Comparison of ENCODE assay signal across 8 cellular contexts in genomic region chr7:1290262-1291039, GRCh38. TPM values are rescaled to one million over a fixed set of nuclear protein-coding genes. Genes with fewer than 3 reads are reported as not detected.
DNase-seq lines count a peak whose midpoint lies in the region; ATAC-seq and TF ChIP-seq lines count a peak whose summit lies in the region.

No MANE protein-coding gene starts in this region.

- intact Hi-C loops in HCT116 (cut with micrococcal nuclease) (no loop called here), aorta (cut with DNase I) (no loop called here)

- TF ChIP-seq RAD21 in HCT116 (IDR thresholded peaks at IDR 0.05; ENCODE audit: low read depth): no peak

- CTCF ChIA-PET in AG04450 (lab: Charles Lee) (no interaction called here), HCT116 (lab: Charles Lee) (no interaction called here)
- CTCF ChIA-PET in activated CD4-positive, alpha-beta memory T cell treated with anti-CD3 and anti-CD28 coated beads, Interleukin-2, amount 10 ng/mL, durations not matched to agents 7 days and 5 days (lab: Charles Lee): interaction anchor here (0.7 kb wide), 1 partner anchor 122 kb away, joined by 3 read pairs; no protein-coding TSS in a partner anchor

- H3K9me2 ChIP-seq in HCT116 (ENCODE audit: insufficient read depth): no peaks in the 10 kb centered on the region

- ATAC-seq in HCT116 (peak; percentile 61), aorta (ENCODE audit: low FRiP score) (peak; percentile 53)
- ATAC-seq in natural killer cell treated with Interleukin-12 subunit alpha and Interleukin-12 subunit beta and Interleukin-15 and Interleukin-18, amount 100 ng/mL, for 72 hours: peak; percentile 40 to 55

- H3K4me2 ChIP-seq in HCT116 (ENCODE audit: low read length): peak overlapping the region; percentile 46

- DNase-seq in AG04450 (ENCODE audit: low read depth, low spot score) (no peak), HCT116 (ENCODE audit: low read depth, low spot score) (no peak), fibroblast of mammary gland (ENCODE audit: low read depth) (peak; percentile 5), aorta (peak; percentile 55 to 85), kidney glomerular epithelial cell (lab: John Stamatoyannopoulos, UW) (no peak), NOMO-1 treated with dmso at 0.1 percent for 144 hours (lab: John Stamatoyannopoulos, UW; ENCODE audit: unreplicated experiment) (no peak)
- no peak for DNase-seq in activated CD4-positive, alpha-beta memory T cell treated with anti-CD3 and anti-CD28 coated beads, Interleukin-2, amount 10 ng/mL, durations not matched to agents 7 days and 5 days
- DNase-seq in natural killer cell treated with Interleukin-12 subunit alpha and Interleukin-12 subunit beta and Interleukin-15 and Interleukin-18, amount 100 ng/mL, for 72 hours (ENCODE audit: low spot score): peak; percentile 60

- H3K27me3 Mint-ChIP-seq in activated CD4-positive, alpha-beta memory T cell treated with anti-CD3 and anti-CD28 coated beads, Interleukin-2, amount 10 ng/mL, durations not matched to agents 7 days and 5 days: peaks cover 21% of the 10 kb centered on the region
- no peaks in the 10 kb centered on the region for H3K27me3 Mint-ChIP-seq in natural killer cell treated with Interleukin-12 subunit alpha and Interleukin-12 subunit beta and Interleukin-15 and Interleukin-18, amount 100 ng/mL, for 72 hours

- H3K9me3 Mint-ChIP-seq in activated CD4-positive, alpha-beta memory T cell treated with anti-CD3 and anti-CD28 coated beads, Interleukin-2, amount 10 ng/mL, durations not matched to agents 7 days and 5 days: no peaks in the 10 kb centered on the region
- no peaks in the 10 kb centered on the region for H3K9me3 Mint-ChIP-seq in natural killer cell treated with Interleukin-12 subunit alpha and Interleukin-12 subunit beta and Interleukin-15 and Interleukin-18, amount 100 ng/mL, for 72 hours

- H3K36me3 ChIP-seq in HCT116 (ENCODE audit: control insufficient read depth in 1 of 2, insufficient read depth in 2 of 2, low read length in 2 of 2) (no peaks in the 10 kb centered on the region), aorta (ENCODE audit: control insufficient read depth in 1 of 2, insufficient read depth in 2 of 2, low read length in 1 of 2) (no peaks in the 10 kb centered on the region)

- TF ChIP-seq CTCF in AG04450 (IDR thresholded peaks at IDR 0.05; ENCODE audit: low read depth, low read length) (peak; percentile 27; the same call in 1 of the 2 replicates), HCT116 (IDR thresholded peaks at IDR 0.05 in 2 of 3, conservative IDR thresholded peaks at IDR 0.05 in 1 of 3; ENCODE audit: borderline replicate concordance in 1 of 3, insufficient read depth in 1 of 3, low read depth in 2 of 3, low read length in 2 of 3) (no peak), fibroblast of mammary gland (conservative IDR thresholded peaks at IDR 0.05; ENCODE audit: control insufficient read depth, insufficient read depth, low read depth, low read length) (no peak)

- H3K4me1 ChIP-seq in HCT116 (ENCODE audit: control insufficient read depth in 1 of 2, insufficient read depth in 2 of 2, low read length in 2 of 2) (peaks cover 0 to 6% of the 10 kb centered on the region in 2 experiments; a peak in 1 of 4 replicates), aorta (ENCODE audit: control insufficient read depth in 1 of 2, insufficient read depth in 2 of 2, low read length in 2 of 2) (no peaks in the 10 kb centered on the region)

- BruUV-seq in HCT116 (replicated peaks; lab: Mats Ljungman, UMichigan): no TSS peak

- RAD21 ChIA-PET in HCT116 (lab: Charles Lee; ENCODE audit: low non-redundant PET in 1 of 2, low total read pairs in 2 of 2, uncharacterized antibody in 2 of 2, unreplicated experiment in 2 of 2): no interaction called here

- no peak overlapping the region for H3K27ac ChIP-seq in AG04450 (ENCODE audit: low read depth, low read length)
- H3K27ac ChIP-seq in HCT116 (ENCODE audit: low read depth, low read length): no peak overlapping the region
- no peak overlapping the region for H3K27ac ChIP-seq in aorta (ENCODE audit: low read depth in 1 of 2, low read length in 2 of 2)

- peaks cover 4% of the 10 kb centered on the region; the same call in 1 of the 2 replicates for H3K9me3 ChIP-seq in AG04450 (ENCODE audit: control insufficient read depth, insufficient read depth, low read length)
- H3K9me3 ChIP-seq in HCT116 (ENCODE audit: control insufficient read depth in 1 of 2, insufficient read depth in 1 of 2, low read depth in 1 of 2, low read length in 2 of 2): no peaks in the 10 kb centered on the region
- H3K9me3 ChIP-seq in aorta (ENCODE audit: control insufficient read depth, low read length): no peaks in the 10 kb centered on the region

- no peak overlapping the region for H3K27ac Mint-ChIP-seq in activated CD4-positive, alpha-beta memory T cell treated with anti-CD3 and anti-CD28 coated beads, Interleukin-2, amount 10 ng/mL, durations not matched to agents 7 days and 5 days
- no peak overlapping the region for H3K27ac Mint-ChIP-seq in natural killer cell treated with Interleukin-12 subunit alpha and Interleukin-12 subunit beta and Interleukin-15 and Interleukin-18, amount 100 ng/mL, for 72 hours

- no peak for TF ChIP-seq POLR2A in HCT116 (IDR thresholded peaks at IDR 0.05; ENCODE audit: borderline replicate concordance, extremely low read depth, insufficient read depth, insufficient read length)

- H4K20me1 ChIP-seq in HCT116 (ENCODE audit: insufficient read depth): no peaks in the 10 kb centered on the region

- H3K79me2 ChIP-seq in HCT116 (ENCODE audit: insufficient read depth, low read length): no peaks in the 10 kb centered on the region

- WGBS in aorta, 2 donors: 2 to 3% methylated on average over 50 of the region's 50 CpGs

- no peak overlapping the region for H2AFZ ChIP-seq in HCT116 (ENCODE audit: low read depth, low read length, poor library complexity, severe bottlenecking)

- H3K36me3 Mint-ChIP-seq in activated CD4-positive, alpha-beta memory T cell treated with anti-CD3 and anti-CD28 coated beads, Interleukin-2, amount 10 ng/mL, durations not matched to agents 7 days and 5 days (ENCODE audit: low read depth): no peaks in the 10 kb centered on the region
- H3K36me3 Mint-ChIP-seq in natural killer cell treated with Interleukin-12 subunit alpha and Interleukin-12 subunit beta and Interleukin-15 and Interleukin-18, amount 100 ng/mL, for 72 hours: no peaks in the 10 kb centered on the region

- H3K27me3 ChIP-seq in AG04450 (ENCODE audit: control insufficient read depth, insufficient read depth, low read length) (peaks cover 63% of the 10 kb centered on the region), HCT116 (ENCODE audit: insufficient read depth, low read length) (no peaks in the 10 kb centered on the region), aorta (ENCODE audit: control insufficient read depth in 1 of 2, insufficient read depth in 2 of 2, low read length in 1 of 2) (no peaks in the 10 kb centered on the region)

- H3K4me1 Mint-ChIP-seq in activated CD4-positive, alpha-beta memory T cell treated with anti-CD3 and anti-CD28 coated beads, Interleukin-2, amount 10 ng/mL, durations not matched to agents 7 days and 5 days: peaks cover 7% of the 10 kb centered on the region
- H3K4me1 Mint-ChIP-seq in natural killer cell treated with Interleukin-12 subunit alpha and Interleukin-12 subunit beta and Interleukin-15 and Interleukin-18, amount 100 ng/mL, for 72 hours (ENCODE audit: low read depth in 2 of 2): peaks cover 0 to 12% of the 10 kb centered on the region in 2 donors

- POLR2A ChIA-PET in AG04450 (lab: Yijun Ruan, JAX) (no interaction called here), HCT116 (lab: Charles Lee) (no interaction called here)
- POLR2A ChIA-PET in activated CD4-positive, alpha-beta memory T cell treated with anti-CD3 and anti-CD28 coated beads, Interleukin-2, amount 10 ng/mL, durations not matched to agents 7 days and 5 days (lab: Charles Lee): no interaction called here

- peak overlapping the region; percentile 24 for H3K4me3 Mint-ChIP-seq in activated CD4-positive, alpha-beta memory T cell treated with anti-CD3 and anti-CD28 coated beads, Interleukin-2, amount 10 ng/mL, durations not matched to agents 7 days and 5 days
- peak overlapping the region; percentile 67 for H3K4me3 Mint-ChIP-seq in natural killer cell treated with Interleukin-12 subunit alpha and Interleukin-12 subunit beta and Interleukin-15 and Interleukin-18, amount 100 ng/mL, for 72 hours

- H3K9ac ChIP-seq in HCT116 (ENCODE audit: low read length): no peak overlapping the region

- H3K4me3 ChIP-seq in AG04450 (ENCODE audit: low read depth, low read length) (peak overlapping the region; percentile 34), HCT116 (replicated peaks in 1 of 2; ENCODE audit: low read depth in 1 of 2, low read length in 2 of 2) (no peak overlapping the region), fibroblast of mammary gland (ENCODE audit: control insufficient read depth, low read depth, low read length) (no peak overlapping the region), aorta (ENCODE audit: low read length in 2 of 2) (peak overlapping the region; percentile 0 to 33)

TF ChIP-seq in HCT116, 20 proteins besides CTCF, POLR2A, EP300 and RAD21 (continues in another document):
- TF ChIP-seq ELF1 (IDR thresholded peaks at IDR 0.05; ENCODE audit: borderline replicate concordance, low read depth) (no peak), CBX3 (IDR thresholded peaks at IDR 0.05; ENCODE audit: low read depth) (no peak), EZH2phosphoT487 (IDR thresholded peaks at IDR 0.05; ENCODE audit: borderline replicate concordance) (no peak), SIN3A (IDR thresholded peaks at IDR 0.05; ENCODE audit: low read depth) (no peak), ATF3 (IDR thresholded peaks at IDR 0.05) (no peak), SP1 (IDR thresholded peaks at IDR 0.05; ENCODE audit: low read depth) (no peak), SRF (IDR thresholded peaks at IDR 0.05; ENCODE audit: low read depth) (no peak), YY1 (IDR thresholded peaks at IDR 0.05; ENCODE audit: extremely low read depth, insufficient replicate concordance, low read depth, low read length) (no peak), POLR2AphosphoS5 (IDR thresholded peaks at IDR 0.05; ENCODE audit: low read depth, low read length) (no peak), EGR1 (IDR thresholded peaks at IDR 0.05; ENCODE audit: low read depth) (no peak), ZFX (IDR thresholded peaks at IDR 0.05) (no peak)

RNA-seq across cellular contexts. Expression of gene UNCX, which starts 57.8 kb away (rescaled TPM):
- not detected in 2 replicates for polyA plus RNA-seq in AG04450 (2011; rRNA removed)
- not detected in 2 replicates for polyA minus RNA-seq in AG04450 (2011; rRNA and poly(A)+ RNA removed)
- not detected for total RNA-seq in HCT116 (2021; ENCODE audit: unreplicated experiment)
- not detected in 2 replicates for polyA plus RNA-seq in HCT116 (2012)
- not detected for total RNA-seq in activated CD4-positive, alpha-beta memory T cell treated with anti-CD3 and anti-CD28 coated beads, Interleukin-2, amount 10 ng/mL, durations not matched to agents 7 days and 5 days
- not detected for total RNA-seq in natural killer cell treated with Interleukin-12 subunit alpha and Interleukin-12 subunit beta and Interleukin-15 and Interleukin-18, amount 100 ng/mL, for 72 hours
- total RNA-seq in aorta: not detected
- not detected for polyA plus RNA-seq in aorta

Comparison
In these comparisons a context has a peak if more than half of its experiments do, and no peak if none do; other contexts are left out.
1. DNase-seq: peak in fibroblast of mammary gland (single experiment), natural killer cell treated with Interleukin-12 subunit alpha and Interleukin-12 subunit beta and Interleukin-15 and Interleukin-18, amount 100 ng/mL, for 72 hours (single experiment) and aorta (2 of 2); none in AG04450 (single experiment), HCT116 (single experiment), activated CD4-positive, alpha-beta memory T cell treated with anti-CD3 and anti-CD28 coated beads, Interleukin-2, amount 10 ng/mL, durations not matched to agents 7 days and 5 days (single experiment), kidney glomerular epithelial cell (single experiment) and NOMO-1 treated with dmso at 0.1 percent for 144 hours (single experiment).
2. H3K4me3 ChIP-seq: peak in AG04450 (single experiment) and aorta (2 of 2); none in HCT116 (0 of 2) and fibroblast of mammary gland (single experiment).
3. Peak in every context shown above with its lines, with median percentiles within 50 percentile points of each other: ATAC-seq.